ENCODE assay signal across 9 cellular contexts in genomic region chr14:59482120-59482434, GRCh38. TPM values are rescaled to one million over a fixed set of nuclear protein-coding genes. Genes with fewer than 3 reads are reported as not detected.
A peak's percentile ranks its signal among the peaks of the same experiment; 100 is the strongest.
DNase-seq lines count a peak whose midpoint lies in the region; ATAC-seq, FAIRE-seq and TF ChIP-seq lines count a peak whose summit lies in the region.
"Had no signal": no experiment of that assay in that cellular context is flagged by ENCODE, and none has a peak within 500 bp of the region (broad histone marks: within the 10 kb centered on the region; RNA-seq: fewer than 3 reads in every experiment).

No MANE protein-coding gene starts in this region.

- ATAC-seq in K562 = no peak
- ATAC-seq in HG03342 (IDR thresholded peaks at IDR 0.05; ENCODE audit: unreplicated experiment) = no peak

- no peak overlapping the region for H4K5ac ChIP-seq in mesendoderm (ENCODE audit: low read length)

- no peak overlapping the region for H2AFZ ChIP-seq in K562 (ENCODE audit: low read depth, low read length)

- H3K23ac ChIP-seq in mesendoderm (ENCODE audit: low read length) = no peak overlapping the region

- in situ Hi-C loops in K562 (cut with MboI) = no loop called here

- CTCF ChIA-PET in AG04450 (lab: Charles Lee) = no interaction called here
- CTCF ChIA-PET in K562 (lab: Yijun Ruan, JAX; ENCODE audit: low intra/inter-chr PET ratio) = no interaction called here

- TF ChIP-seq EP300 in K562 (IDR thresholded peaks at IDR 0.05; ENCODE audit: low read length) = no peak

- no peak for DNase-seq in AG04450 (ENCODE audit: low read depth, low spot score)
- DNase-seq in K562 (ENCODE audit: extremely low read depth in 1 of 4, low spot score in 3 of 4) = no peak
- no peak for DNase-seq in mesendoderm
- no peak for DNase-seq in NCI-H2196 (lab: John Stamatoyannopoulos, UW; ENCODE audit: unreplicated experiment)
- DNase-seq in nucleus accumbens (lab: John Stamatoyannopoulos, UW) = no peak
- DNase-seq in head of caudate nucleus = no peak
- DNase-seq: GF-D8 had no signal

- no peak for TF ChIP-seq POLR2A in K562 (conservative IDR thresholded peaks at IDR 0.05)

- H3K79me2 ChIP-seq in K562 (ENCODE audit: control insufficient read depth, insufficient read depth, low read length) (peaks cover 68% of the 10 kb centered on the region), mesendoderm (ENCODE audit: control insufficient read depth, insufficient read depth, low read length) (peaks cover 25% of the 10 kb centered on the region)

- TF ChIP-seq RAD21 in K562 (CRISPR knock-in tag; conservative IDR thresholded peaks at IDR 0.05 in 1 of 2, IDR thresholded peaks at IDR 0.05 in 1 of 2) = no peak

- H2BK5ac ChIP-seq in mesendoderm (ENCODE audit: low read length) = no peak overlapping the region

- H2BK15ac ChIP-seq in mesendoderm (replicated peaks; ENCODE audit: low read depth) = no peak overlapping the region

- H3K9ac ChIP-seq in HUES6 (ENCODE audit: low read length) = no peak overlapping the region
- H3K9ac ChIP-seq in K562 (ENCODE audit: insufficient read depth in 1 of 2, low read depth in 2 of 2, low read length in 2 of 2) = peak overlapping the region; percentile 55 to 74; a peak in 1 of 4 replicates
- H3K9ac ChIP-seq in mesendoderm (ENCODE audit: low read length) = peak overlapping the region; percentile 85

- no peak for FAIRE-seq in K562 (lab: Jason Lieb, UNC)

- H2BK120ac ChIP-seq in mesendoderm (ENCODE audit: low read depth, low read length) = no peak overlapping the region

- H3K4me1 ChIP-seq in HUES6 (ENCODE audit: control insufficient read depth, insufficient read depth, low read length) (peaks cover 13% of the 10 kb centered on the region), K562 (replicated peaks in 1 of 2; ENCODE audit: control insufficient read depth in 2 of 2, insufficient read depth in 2 of 2, low read length in 2 of 2) (peaks cover 14 to 24% of the 10 kb centered on the region in 2 experiments; a peak in 4 of 5 replicates), mesendoderm (ENCODE audit: control insufficient read depth, low read depth, low read length) (peaks cover 7% of the 10 kb centered on the region)

- intact Hi-C loops in K562 (cut with micrococcal nuclease) = no loop called here
- intact Hi-C loops in head of caudate nucleus (cut with DNase I) = no loop called here

- no peak overlapping the region for H2AK5ac ChIP-seq in mesendoderm (ENCODE audit: low read length)

- BruUV-seq in K562 (replicated peaks; lab: Mats Ljungman, UMichigan) = no TSS peak

- peak overlapping the region; percentile 98 for H3K4me2 ChIP-seq in K562 (ENCODE audit: insufficient read depth, low read length)
- peak overlapping the region; percentile 33 for H3K4me2 ChIP-seq in mesendoderm (ENCODE audit: low read length)

- H3K27me3 ChIP-seq in AG04450 (ENCODE audit: control insufficient read depth, insufficient read depth, low read length) (no peaks in the 10 kb centered on the region), HUES6 (ENCODE audit: control insufficient read depth, insufficient read depth, low read length) (no peaks in the 10 kb centered on the region), K562 (ENCODE audit: control insufficient read depth in 2 of 2, insufficient read depth in 2 of 2, low read length in 2 of 2) (no peaks in the 10 kb centered on the region), mesendoderm (ENCODE audit: insufficient read depth, low read length, poor library complexity) (no peaks in the 10 kb centered on the region)

- H3K9me1 ChIP-seq in K562 (ENCODE audit: control insufficient read depth, insufficient read depth, low read length) = no peaks in the 10 kb centered on the region

- peaks cover 13% of the 10 kb centered on the region for H3K79me1 ChIP-seq in mesendoderm (ENCODE audit: low read length)

- H3K4me3 ChIP-seq in AG04450 (ENCODE audit: low read depth, low read length) (peak overlapping the region; percentile 87), HUES6 (ENCODE audit: low read depth, low read length) (peak overlapping the region; percentile 83; the same call in 1 of the 2 replicates), K562 (peak overlapping the region; percentile 75), mesendoderm (ENCODE audit: low read length) (no peak overlapping the region)

- H4K8ac ChIP-seq in mesendoderm (ENCODE audit: low read depth, low read length) = no peak overlapping the region

- peaks cover 13% of the 10 kb centered on the region for H3K36me3 ChIP-seq in HUES6 (ENCODE audit: control insufficient read depth, insufficient read depth, low read length)
- peaks cover 28% of the 10 kb centered on the region; the same call in 2 of the 3 replicates for H3K36me3 ChIP-seq in K562 (ENCODE audit: control insufficient read depth, insufficient read depth, low read length)
- no peaks in the 10 kb centered on the region for H3K36me3 ChIP-seq in mesendoderm (ENCODE audit: control insufficient read depth, insufficient read depth, low read length)

- no peak overlapping the region for H3K4ac ChIP-seq in mesendoderm (ENCODE audit: low read depth, low read length)

- peak overlapping the region; percentile 45 for H3K56ac ChIP-seq in mesendoderm (ENCODE audit: low read length)

- H4K20me1 ChIP-seq in K562 (replicated peaks; ENCODE audit: control insufficient read depth, insufficient read depth, low read length) = no peaks in the 10 kb centered on the region; the same call in none of the 2 replicates

- H3K18ac ChIP-seq in mesendoderm (ENCODE audit: low read length) = no peak overlapping the region

- POLR2A ChIA-PET in AG04450 (lab: Yijun Ruan, JAX) = interaction anchor here (0.8 to 2.6 kb wide), 3 partner anchors 8 to 610 kb away, joined by 3 to 19 read pairs (median 3); partner anchors contain the start of gene PCNX4
- POLR2A ChIA-PET in K562 (lab: Yijun Ruan, JAX) = no interaction called here

- H3K27ac ChIP-seq in AG04450 (ENCODE audit: low read depth, low read length) = peak overlapping the region; percentile 98
- no peak overlapping the region for H3K27ac ChIP-seq in HUES6 (ENCODE audit: low read depth, low read length)
- peak overlapping the region; percentile 93; the same call in 2 of the 3 replicates for H3K27ac ChIP-seq in K562 (ENCODE audit: extremely low read depth, low read depth, low read length)
- H3K27ac ChIP-seq in mesendoderm (ENCODE audit: low read depth, low read length) = no peak overlapping the region

- no peak for TF ChIP-seq CTCF in AG04450 (IDR thresholded peaks at IDR 0.05; ENCODE audit: low read depth, low read length)
- no peak for TF ChIP-seq CTCF in K562 (IDR thresholded peaks at IDR 0.05 in 2 of 3, conservative IDR thresholded peaks at IDR 0.05 in 1 of 3; ENCODE audit: insufficient read depth in 2 of 3, low read depth in 1 of 3, low read length in 3 of 3)

- H3K9me3 ChIP-seq in AG04450 (ENCODE audit: control insufficient read depth, insufficient read depth, low read length) (no peaks in the 10 kb centered on the region), HUES6 (ENCODE audit: control insufficient read depth, insufficient read depth, low read depth, low read length) (no peaks in the 10 kb centered on the region), K562 (replicated peaks; ENCODE audit: control insufficient read depth, insufficient read depth, low read depth, low read length) (no peaks in the 10 kb centered on the region)

RNA-seq across cellular contexts. Expression of gene L3HYPDH, which starts 2.1 kb away (rescaled TPM):
- polyA plus RNA-seq in AG04450 (2011; rRNA removed) (49.8 and 67.3 TPM in 2 replicates), K562 (2011; rRNA removed) (31.3 and 36.5 TPM in 2 replicates), K562 (2014; fragmentation: Illumina TruSeq; extraction: Trizol) (11.3 and 12.8 TPM in 2 replicates), K562 (2014; fragmentation: Nextera tagmentation; extraction: Ambion mirVana) (10 to 100 TPM; 17.2 to 19.7 TPM), K562 (2014; rRNA removed) (28.2 and 33.0 TPM in 2 replicates)
- 31.4 and 49.3 TPM in 2 replicates for polyA minus RNA-seq in AG04450 (2011; rRNA and poly(A)+ RNA removed)
- total RNA-seq in K562 (2011; cell fraction: chromatin; rRNA removed; ENCODE audit: low replicate concordance) = 50.0 and 99.2 TPM in 2 replicates
- 40.7 and 43.4 TPM in 2 replicates for total RNA-seq in K562 (2011; cell fraction: nucleolus; rRNA removed)
- 49.0 and 65.7 TPM in 2 replicates for total RNA-seq in K562 (2011; cell fraction: nucleoplasm; rRNA removed)
- total RNA-seq in K562 (2014; rRNA removed) (17.8 and 22.9 TPM in 2 replicates), K562 (2014; rRNA removed; fragmentation: Illumina TruSeq; extraction: Trizol) (14.3 and 16.0 TPM in 2 replicates), K562 (2015; rRNA removed; fragmentation: Illumina TruSeq; extraction: Trizol) (18.1 and 19.3 TPM in 2 replicates), K562 (2021) (19.0 and 20.6 TPM in 2 replicates)
- 12.0 and 20.0 TPM in 2 replicates for polyA plus RNA-seq in K562 (2011; cell fraction: cytosol; rRNA removed)
- polyA plus RNA-seq in K562 (2011; cell fraction: nucleus; rRNA removed) = 82.1 and 111 TPM in 2 replicates
- 15.0 and 15.4 TPM in 2 replicates for polyA plus RNA-seq in K562 (2012)
- polyA minus RNA-seq in K562 (2011; rRNA and poly(A)+ RNA removed) = 22.8 and 30.6 TPM in 2 replicates
- 11.7 and 15.4 TPM in 2 replicates for polyA minus RNA-seq in K562 (2011; cell fraction: cytosol; rRNA and poly(A)+ RNA removed)
- polyA minus RNA-seq in K562 (2011; cell fraction: nucleus; rRNA and poly(A)+ RNA removed) = 72.6 and 116 TPM in 2 replicates
- 12.5 TPM for polyA plus RNA-seq in mesendoderm (2013, experiment 1 of 2)
- polyA plus RNA-seq in mesendoderm (2013, experiment 2 of 2) = 11.3 TPM

RNA-seq across cellular contexts. Expression of gene JKAMP, which starts 2.2 kb away (rescaled TPM):
- 162 and 208 TPM in 2 replicates for polyA plus RNA-seq in AG04450 (2011; rRNA removed)
- polyA minus RNA-seq in AG04450 (2011; rRNA and poly(A)+ RNA removed) = 48.7 and 87.7 TPM in 2 replicates
- 51.4 and 97.8 TPM in 2 replicates for total RNA-seq in K562 (2011; cell fraction: chromatin; rRNA removed; ENCODE audit: low replicate concordance)
- 38.9 and 48.3 TPM in 2 replicates for total RNA-seq in K562 (2011; cell fraction: nucleolus; rRNA removed)
- total RNA-seq in K562 (2011; cell fraction: nucleoplasm; rRNA removed) = 73.9 and 83.6 TPM in 2 replicates
- total RNA-seq in K562 (2014; rRNA removed) = 19.7 and 24.9 TPM in 2 replicates
- 33.8 and 37.8 TPM in 2 replicates for total RNA-seq in K562 (2014; rRNA removed; fragmentation: Illumina TruSeq; extraction: Trizol)
- total RNA-seq in K562 (2015; rRNA removed; fragmentation: Illumina TruSeq; extraction: Trizol) = 26.9 and 30.3 TPM in 2 replicates
- 19.3 and 21.2 TPM in 2 replicates for total RNA-seq in K562 (2021)
- polyA plus RNA-seq in K562 (2011; rRNA removed) = 78.9 and 90.2 TPM in 2 replicates
- 61.5 and 93.3 TPM in 2 replicates for polyA plus RNA-seq in K562 (2011; cell fraction: cytosol; rRNA removed)
- 73.3 and 78.6 TPM in 2 replicates for polyA plus RNA-seq in K562 (2011; cell fraction: nucleus; rRNA removed)
- 19.8 and 22.3 TPM in 2 replicates for polyA plus RNA-seq in K562 (2012)
- polyA plus RNA-seq in K562 (2014; fragmentation: Illumina TruSeq; extraction: Trizol) = 34.1 and 42.6 TPM in 2 replicates
- polyA plus RNA-seq in K562 (2014; fragmentation: Nextera tagmentation; extraction: Ambion mirVana) = 100 to 1,000 TPM; 114 to 119 TPM
- 26.2 and 38.5 TPM in 2 replicates for polyA plus RNA-seq in K562 (2014; rRNA removed)
- polyA minus RNA-seq in K562 (2011; rRNA and poly(A)+ RNA removed) = 64.5 and 71.5 TPM in 2 replicates
- polyA minus RNA-seq in K562 (2011; cell fraction: cytosol; rRNA and poly(A)+ RNA removed) = 19.7 and 20.2 TPM in 2 replicates
- polyA minus RNA-seq in K562 (2011; cell fraction: nucleus; rRNA and poly(A)+ RNA removed) = 31.1 and 43.5 TPM in 2 replicates
- polyA plus RNA-seq in mesendoderm (2013, experiment 1 of 2) = 55.9 TPM
- 57.0 TPM for polyA plus RNA-seq in mesendoderm (2013, experiment 2 of 2)

RNA-seq across cellular contexts. Expression of gene GPR135, which starts 16.9 kb away (rescaled TPM):
- polyA plus RNA-seq in AG04450 (2011; rRNA removed) (1.7 and 2.4 TPM in 2 replicates), K562 (2011; rRNA removed) (1.0 and 1.2 TPM in 2 replicates), K562 (2014; fragmentation: Illumina TruSeq; extraction: Trizol) (0.60 and 0.82 TPM in 2 replicates), K562 (2014; fragmentation: Nextera tagmentation; extraction: Ambion mirVana) (under 1 TPM; 0.06 to 0.10 TPM), K562 (2014; rRNA removed) (1.6 and 1.7 TPM in 2 replicates)
- 2.7 and 4.5 TPM in 2 replicates for polyA minus RNA-seq in AG04450 (2011; rRNA and poly(A)+ RNA removed)
- total RNA-seq in K562 (2011; cell fraction: chromatin; rRNA removed; ENCODE audit: low replicate concordance) = 4.8 and 15.7 TPM in 2 replicates
- 2.8 and 3.4 TPM in 2 replicates for total RNA-seq in K562 (2011; cell fraction: nucleolus; rRNA removed)
- 4.6 and 6.6 TPM in 2 replicates for total RNA-seq in K562 (2011; cell fraction: nucleoplasm; rRNA removed)
- total RNA-seq in K562 (2014; rRNA removed) (0.53 and 0.54 TPM in 2 replicates), K562 (2014; rRNA removed; fragmentation: Illumina TruSeq; extraction: Trizol) (1.0 and 1.1 TPM in 2 replicates), K562 (2015; rRNA removed; fragmentation: Illumina TruSeq; extraction: Trizol) (1.2 and 1.3 TPM in 2 replicates), K562 (2021) (0.98 and 1.2 TPM in 2 replicates)
- polyA plus RNA-seq in K562 (2011; cell fraction: cytosol; rRNA removed) = 0.37 and 0.42 TPM in 2 replicates
- 5.2 and 5.5 TPM in 2 replicates for polyA plus RNA-seq in K562 (2011; cell fraction: nucleus; rRNA removed)
- 0.52 and 0.82 TPM in 2 replicates for polyA plus RNA-seq in K562 (2012)
- polyA minus RNA-seq in K562 (2011; rRNA and poly(A)+ RNA removed) = 1.2 and 2.8 TPM in 2 replicates
- polyA minus RNA-seq in K562 (2011; cell fraction: cytosol; rRNA and poly(A)+ RNA removed) = 0.29 and 0.73 TPM in 2 replicates
- polyA minus RNA-seq in K562 (2011; cell fraction: nucleus; rRNA and poly(A)+ RNA removed) = 5.8 and 9.2 TPM in 2 replicates
- 0.87 TPM for polyA plus RNA-seq in mesendoderm (2013, experiment 1 of 2)
- polyA plus RNA-seq in mesendoderm (2013, experiment 2 of 2) = 0.87 TPM

Comparison
In these comparisons a context has a peak if more than half of its experiments do, and no peak if none do; other contexts are left out.
1. H3K27ac ChIP-seq: peak in AG04450 (single experiment) and K562 (single experiment); none in HUES6 (single experiment) and mesendoderm (single experiment).